ENCODE assay signal across 8 cellular contexts in genomic region chr7:66921918-66922486, GRCh38. TPM values are rescaled to one million over a fixed set of nuclear protein-coding genes. Genes with fewer than 3 reads are reported as not detected.
DNase-seq lines count a peak whose midpoint lies in the region; ATAC-seq, FAIRE-seq and TF ChIP-seq lines count a peak whose summit lies in the region.

No MANE protein-coding gene starts in this region.

- DNase-seq in NCI-H748 (lab: John Stamatoyannopoulos, UW; ENCODE audit: unreplicated experiment), result peak; percentile 34
- DNase-seq in NCI-H748 treated with DMSO at 0.1 percent for 48 hours (lab: John Stamatoyannopoulos, UW), result no peak
- no peak for DNase-seq in SK-N-MC (ENCODE audit: low read depth, low spot score)
- DNase-seq in bronchial epithelial cell (ENCODE audit: low read depth), result peak; percentile 22
- peak; percentile 22 for DNase-seq in transverse colon
- no peak for DNase-seq in midbrain (lab: John Stamatoyannopoulos, UW)

- H3K27ac ChIP-seq in SK-N-MC, result peak overlapping the region; percentile 46; the same call in 1 of the 2 replicates
- H3K27ac ChIP-seq in mesodermal cell (ENCODE audit: low read depth, low read length, severe bottlenecking), result peak overlapping the region; percentile 45
- peak overlapping the region; percentile 89 to 95 (median 92) for H3K27ac ChIP-seq in transverse colon

- in situ Hi-C loops in transverse colon (cut with MboI; ENCODE audit: low pct_ligation_motif_present in 1 of 4, low pct_unique_long_range_greater_than_20kb in 1 of 4, low sequenced_read_pairs in 3 of 4), result no loop called here

- H3K4me3 ChIP-seq in SK-N-MC (peak overlapping the region; percentile 84), bronchial epithelial cell (ENCODE audit: low read depth, low read length) (peak overlapping the region; percentile 54), mesodermal cell (ENCODE audit: extremely low read depth, insufficient read depth, low read length, poor library complexity, severe bottlenecking) (peak overlapping the region; percentile 89), transverse colon (peak overlapping the region; percentile 86 to 99 (median 98))

- intact Hi-C loops in transverse colon (cut with DNase I; ENCODE audit: low total_unique reads), result no loop called here

- no peak for FAIRE-seq in bronchial epithelial cell (lab: Jason Lieb, UNC)

- no peak for TF ChIP-seq POLR2A in transverse colon (IDR thresholded peaks at IDR 0.05)

- TF ChIP-seq EP300 in transverse colon (IDR thresholded peaks at IDR 0.05; ENCODE audit: low read depth), result no peak

- H3K9me3 ChIP-seq in SK-N-MC (ENCODE audit: low read depth, low read length) (no peaks in the 10 kb centered on the region), mesodermal cell (ENCODE audit: control insufficient read depth, low read length) (no peaks in the 10 kb centered on the region), transverse colon (no peaks in the 10 kb centered on the region)

- TF ChIP-seq CTCF in bronchial epithelial cell (IDR thresholded peaks at IDR 0.05; ENCODE audit: insufficient read depth, low read length, severe bottlenecking), result no peak
- TF ChIP-seq CTCF in transverse colon (IDR thresholded peaks at IDR 0.05), result no peak

- peak overlapping the region; percentile 95 for H3K9ac ChIP-seq in SK-N-MC (ENCODE audit: insufficient read length)

- ATAC-seq in HG02981 (IDR thresholded peaks at IDR 0.05; ENCODE audit: unreplicated experiment), result peak; percentile 27

- H3K4me1 ChIP-seq in mesodermal cell (ENCODE audit: control insufficient read depth, insufficient read depth, low read length, poor library complexity, severe bottlenecking), result peaks cover 5% of the 10 kb centered on the region
- peaks cover 10 to 51% (median 34%) of the 10 kb centered on the region in 4 donors for H3K4me1 ChIP-seq in transverse colon

- WGBS in mesodermal cell (ENCODE audit: insufficient coverage in 2 of 2), 2 experiments, result 43 to 46% methylated on average over 12 of the region's 15 CpGs
- WGBS in transverse colon (ENCODE audit: low coverage in 1 of 2), 2 donors, result 0 to 6% methylated on average over 6 to 15 of the region's 15 CpGs

- no peaks in the 10 kb centered on the region; the same call in 1 of the 2 replicates for H3K36me3 ChIP-seq in SK-N-MC (ENCODE audit: insufficient read depth, low read length)
- peaks cover 1% of the 10 kb centered on the region for H3K36me3 ChIP-seq in bronchial epithelial cell (ENCODE audit: control insufficient read depth, insufficient read depth, low read length)
- peaks cover 31% of the 10 kb centered on the region for H3K36me3 ChIP-seq in mesodermal cell (ENCODE audit: control insufficient read depth, insufficient read depth, low read length)
- peaks cover 0 to 4% (median 0%) of the 10 kb centered on the region in 4 donors for H3K36me3 ChIP-seq in transverse colon

- H3K27me3 ChIP-seq in bronchial epithelial cell (ENCODE audit: control insufficient read depth, insufficient read depth, low read length) (no peaks in the 10 kb centered on the region), transverse colon (no peaks in the 10 kb centered on the region)

RNA-seq across cellular contexts. Expression of gene TMEM248, which starts 1.0 kb away (rescaled TPM):
- 45.3 and 51.3 TPM in 2 replicates for total RNA-seq in bronchial epithelial cell
- polyA plus RNA-seq in mesodermal cell (2013, experiment 1 of 2), result 60.5 TPM
- polyA plus RNA-seq in mesodermal cell (2013, experiment 2 of 2), result 54.0 TPM
- total RNA-seq in transverse colon, result 100 to 1,000 TPM in 3 of 4 donors, 10 to 100 TPM in 1; 95.9 to 595 (median 166) TPM

Comparison
In these comparisons a context has a peak if more than half of its experiments do, and no peak if none do; other contexts are left out.
1. DNase-seq: peak in NCI-H748 (single experiment), bronchial epithelial cell (single experiment) and transverse colon (single experiment); none in NCI-H748 treated with DMSO at 0.1 percent for 48 hours (single experiment), SK-N-MC (single experiment) and midbrain (single experiment).
2. Peak in every context shown above with its lines, with median percentiles within 50 percentile points of each other: H3K27ac ChIP-seq and H3K4me3 ChIP-seq.